In genomic region chrX:137566746-137567473, GRCh38 we compare ENCODE assay signal across 1 cellular context.
TF ChIP-seq lines count a peak whose summit lies in the region.

No MANE protein-coding gene starts in this region.

TF ChIP-seq in HepG2, 621 proteins besides CTCF, POLR2A, EP300 and RAD21 (continued from another document):
- no peak for TF ChIP-seq RNF219 (CRISPR knock-in tag; IDR thresholded peaks at IDR 0.05)
- TF ChIP-seq ONECUT2 (CRISPR knock-in tag; IDR thresholded peaks at IDR 0.05) = no peak
- no peak for TF ChIP-seq NFIB (CRISPR knock-in tag; IDR thresholded peaks at IDR 0.05; ENCODE audit: borderline replicate concordance)
- no peak for TF ChIP-seq ZNF530 (CRISPR knock-in tag; IDR thresholded peaks at IDR 0.05; ENCODE audit: low read depth)
- TF ChIP-seq ZBTB42 (CRISPR knock-in tag; IDR thresholded peaks at IDR 0.05) = no peak
